ENCODE assay signal across 22 cellular contexts in genomic region chr19:16019691-16020448, GRCh38. TPM values are rescaled to one million over a fixed set of nuclear protein-coding genes. Genes with fewer than 3 reads are reported as not detected.
DNase-seq lines count a peak whose midpoint lies in the region; ATAC-seq lines count a peak whose summit lies in the region.
"Had no signal": no experiment of that assay in that cellular context is flagged by ENCODE, and none has a peak within 500 bp of the region (broad histone marks: within the 10 kb centered on the region; RNA-seq: fewer than 3 reads in every experiment).

No MANE protein-coding gene starts in this region.

- DNase-seq in activated CD4-positive, CD25-positive, alpha-beta regulatory T cell treated with anti-CD3 and anti-CD28 coated beads, Interleukin-2, amount 50 U/mL, for 72 hours, result peak; percentile 29
- DNase-seq in stimulated activated naive CD8-positive, alpha-beta T cell treated with anti-CD3 and anti-CD28 coated beads, Interleukin-15, amount 100 ng/mL, for 72 hours, result no peak
- DNase-seq in stimulated activated naive CD8-positive, alpha-beta T cell treated with anti-CD3 and anti-CD28 coated beads, Interleukin-15, Interleukin-2, amounts not matched to agents 100 U/mL and 50 U/mL, for 24 hours, result no peak
- DNase-seq in mesenteric fat pad (ENCODE audit: low spot score), result peak; percentile 82
- no peak for DNase-seq in NCI-H187 (lab: John Stamatoyannopoulos, UW)
- no peak for DNase-seq in stimulated activated naive CD4-positive, alpha-beta T cell (lab: John Stamatoyannopoulos, UW)
- DNase-seq: 8988T; CD4-positive, CD25-positive, alpha-beta regulatory T cell; DMS53; GOT3; HCEC 1CT; IMR-90; KG1; MG63; NCI-H1105 treated with DMSO at 0.1 percent for 48 hours; NCI-H146; NCI-H2029; NCI-H526 treated with DMSO at 0.1 percent for 48 hours; PC-9 had no signal

- no peak for ATAC-seq in activated CD4-positive, CD25-positive, alpha-beta regulatory T cell treated with anti-CD3 and anti-CD28 coated beads, Interleukin-2, amount 50 U/mL, for 24 hours
- ATAC-seq in stimulated activated naive CD8-positive, alpha-beta T cell treated with anti-CD3 and anti-CD28 coated beads, Interleukin-15, amount 100 ng/mL, for 72 hours, result peak; percentile 21
- no peak for ATAC-seq in stimulated activated naive CD8-positive, alpha-beta T cell treated with anti-CD3 and anti-CD28 coated beads, Interleukin-15, Interleukin-2, amounts not matched to agents 100 U/mL and 50 U/mL, for 24 hours
- no peak for ATAC-seq in GM18909 (IDR thresholded peaks at IDR 0.05; ENCODE audit: poor library complexity, unreplicated experiment)
- ATAC-seq: Right ventricle myocardium inferior had no signal

- H3K4me1 Mint-ChIP-seq in stimulated activated naive CD8-positive, alpha-beta T cell treated with anti-CD3 and anti-CD28 coated beads, Interleukin-15, amount 100 ng/mL, for 72 hours, result no peaks in the 10 kb centered on the region

- no peaks in the 10 kb centered on the region for H3K9me3 Mint-ChIP-seq in stimulated activated naive CD8-positive, alpha-beta T cell treated with anti-CD3 and anti-CD28 coated beads, Interleukin-15, amount 100 ng/mL, for 72 hours
- H3K9me3 Mint-ChIP-seq: CD4-positive, CD25-positive, alpha-beta regulatory T cell had no signal

- H3K27me3 Mint-ChIP-seq in stimulated activated naive CD8-positive, alpha-beta T cell treated with anti-CD3 and anti-CD28 coated beads, Interleukin-15, amount 100 ng/mL, for 72 hours, result no peaks in the 10 kb centered on the region
- H3K27me3 Mint-ChIP-seq: CD4-positive, CD25-positive, alpha-beta regulatory T cell had no signal

- no peak overlapping the region for H3K4me3 Mint-ChIP-seq in stimulated activated naive CD8-positive, alpha-beta T cell treated with anti-CD3 and anti-CD28 coated beads, Interleukin-15, amount 100 ng/mL, for 72 hours
- H3K4me3 Mint-ChIP-seq: CD4-positive, CD25-positive, alpha-beta regulatory T cell had no signal

- H3K27ac Mint-ChIP-seq in stimulated activated naive CD8-positive, alpha-beta T cell treated with anti-CD3 and anti-CD28 coated beads, Interleukin-15, amount 100 ng/mL, for 72 hours, result peak overlapping the region in 1 of 2 donors; percentile 45
- H3K27ac Mint-ChIP-seq: CD4-positive, CD25-positive, alpha-beta regulatory T cell had no signal

RNA-seq across cellular contexts. Expression of gene TPM4, which starts 56.4 kb away (rescaled TPM):
- total RNA-seq in mesenteric fat pad, result 385 TPM

Comparison
In these comparisons a context has a peak if more than half of its experiments do, and no peak if none do; other contexts are left out.
1. DNase-seq: peak in activated CD4-positive, CD25-positive, alpha-beta regulatory T cell treated with anti-CD3 and anti-CD28 coated beads, Interleukin-2, amount 50 U/mL, for 72 hours (single experiment) and mesenteric fat pad (single experiment); none in stimulated activated naive CD8-positive, alpha-beta T cell treated with anti-CD3 and anti-CD28 coated beads, Interleukin-15, amount 100 ng/mL, for 72 hours (0 of 2), stimulated activated naive CD8-positive, alpha-beta T cell treated with anti-CD3 and anti-CD28 coated beads, Interleukin-15, Interleukin-2, amounts not matched to agents 100 U/mL and 50 U/mL, for 24 hours (single experiment), NCI-H187 (0 of 2) and stimulated activated naive CD4-positive, alpha-beta T cell (0 of 6).